ENCODE assay signal across 18 cellular contexts in genomic region chr5:75601996-75602395, GRCh38. TPM values are rescaled to one million over a fixed set of nuclear protein-coding genes. Genes with fewer than 3 reads are reported as not detected.
A peak's percentile ranks its signal among the peaks of the same experiment; 100 is the strongest.
DNase-seq lines count a peak whose midpoint lies in the region; ATAC-seq and TF ChIP-seq lines count a peak whose summit lies in the region.
"Had no signal": no experiment of that assay in that cellular context is flagged by ENCODE, and none has a peak within 500 bp of the region (broad histone marks: within the 10 kb centered on the region; RNA-seq: fewer than 3 reads in every experiment).

No MANE protein-coding gene starts in this region.

- ATAC-seq in IMR-90 (ENCODE audit: low read depth): peak; percentile 87
- no peak for ATAC-seq in HG03196 (IDR thresholded peaks at IDR 0.05; ENCODE audit: unreplicated experiment)
- ATAC-seq: stimulated activated naive CD8-positive, alpha-beta T cell treated with anti-CD3 and anti-CD28 coated beads, Interleukin-15, amount 100 ng/mL, for 72 hours had no signal

- H3K27ac Mint-ChIP-seq in CD4-positive, alpha-beta memory T cell: no peak overlapping the region
- H3K27ac Mint-ChIP-seq: stimulated activated naive CD8-positive, alpha-beta T cell treated with anti-CD3 and anti-CD28 coated beads, Interleukin-15, amount 100 ng/mL, for 72 hours had no signal

- BruUV-seq in IMR-90 (replicated peaks; lab: Mats Ljungman, UMichigan): no TSS peak

- peak overlapping the region; percentile 35; the same call in 1 of the 2 replicates for H3K4me2 ChIP-seq in IMR-90 (ENCODE audit: low read depth, low read length)

- H2AK5ac ChIP-seq in IMR-90 (ENCODE audit: low read depth, low read length): no peak overlapping the region

- no peak overlapping the region for H4K5ac ChIP-seq in IMR-90 (ENCODE audit: low read depth, low read length)

- no peaks in the 10 kb centered on the region for H4K20me1 ChIP-seq in IMR-90 (ENCODE audit: insufficient read depth, low read length)

- peaks cover 14 to 56% of the 10 kb centered on the region in 2 donors for H3K36me3 Mint-ChIP-seq in CD4-positive, alpha-beta memory T cell

- no peaks in the 10 kb centered on the region for H3K9me3 Mint-ChIP-seq in CD4-positive, alpha-beta memory T cell
- H3K9me3 Mint-ChIP-seq: naive B cell; stimulated activated naive CD8-positive, alpha-beta T cell treated with anti-CD3 and anti-CD28 coated beads, Interleukin-15, amount 100 ng/mL, for 72 hours had no signal

- H3K4me3 Mint-ChIP-seq in CD4-positive, alpha-beta memory T cell: peak overlapping the region in 1 of 8 donors; percentile 3
- H3K4me3 Mint-ChIP-seq: naive B cell; stimulated activated naive CD8-positive, alpha-beta T cell treated with anti-CD3 and anti-CD28 coated beads, Interleukin-15, amount 100 ng/mL, for 72 hours had no signal

- in situ Hi-C loops in IMR-90 (cut with MboI; ENCODE audit: low sequenced_read_pairs): no loop called here
- in situ Hi-C loops in brain microvascular endothelial cell (cut with HindIII; ENCODE audit: low pct_ligation_motif_present, low sequenced_read_pairs): no loop called here

- no peak overlapping the region for H3K27ac ChIP-seq in IMR-90 (ENCODE audit: insufficient read depth, low read length)
- peak overlapping the region; percentile 86 for H3K27ac ChIP-seq in brain microvascular endothelial cell
- no peak overlapping the region for H3K27ac ChIP-seq in CD4-positive, alpha-beta memory T cell (ENCODE audit: low read depth, low read length)
- H3K27ac ChIP-seq: esophagus squamous epithelium had no signal

- H3K27me3 ChIP-seq in BJ (ENCODE audit: control insufficient read depth, insufficient read depth, low read length) (no peaks in the 10 kb centered on the region), IMR-90 (ENCODE audit: control insufficient read depth, insufficient read depth, low read length) (no peaks in the 10 kb centered on the region), brain microvascular endothelial cell (replicated peaks) (no peaks in the 10 kb centered on the region)
- no peaks in the 10 kb centered on the region for H3K27me3 ChIP-seq in CD4-positive, alpha-beta memory T cell (ENCODE audit: insufficient read depth, low read length)
- H3K27me3 ChIP-seq: esophagus squamous epithelium had no signal

- peaks cover 13% of the 10 kb centered on the region for H3K4me1 ChIP-seq in IMR-90 (ENCODE audit: control insufficient read depth, insufficient read depth, low read length)
- H3K4me1 ChIP-seq in CD4-positive, alpha-beta memory T cell (ENCODE audit: insufficient read depth, low read length): peaks cover 10% of the 10 kb centered on the region
- H3K4me1 ChIP-seq: esophagus squamous epithelium had no signal

- peaks cover 4 to 15% of the 10 kb centered on the region in 2 experiments; a peak in 2 of 4 replicates for H3K79me1 ChIP-seq in IMR-90 (ENCODE audit: low read depth in 1 of 2, low read length in 2 of 2)

- CTCF ChIA-PET in BJ (lab: Yijun Ruan, JAX) (interaction anchor here (0.7 kb wide), 1 partner anchor 12 kb away, joined by 3 read pairs; no protein-coding TSS in a partner anchor), IMR-90 (lab: Yijun Ruan, JAX) (interaction anchor here (0.7 to 1.3 kb wide), 2 partner anchors 20 to 79 kb away, joined by 3 to 4 read pairs; no protein-coding TSS in a partner anchor)
- CTCF ChIA-PET in CD4-positive, alpha-beta memory T cell (lab: Charles Lee; ENCODE audit: partially characterized antibody): no interaction called here

- no peak overlapping the region for H2BK20ac ChIP-seq in IMR-90 (ENCODE audit: low read depth, low read length)

- H3K18ac ChIP-seq in IMR-90 (ENCODE audit: low read depth, low read length): no peak overlapping the region; the same call in 1 of the 2 replicates

- WGBS in IMR-90 (ENCODE audit: extremely low coverage in 2 of 2, insufficient read length in 1 of 2), 2 experiments: 0% methylated on average over 1 of the region's 3 CpGs; no CpG with 5 or more reads in 1 of the 2 experiments

- peak overlapping the region; percentile 76; the same call in 1 of the 2 replicates for H3K4ac ChIP-seq in IMR-90 (ENCODE audit: low read depth, low read length)

- no peak overlapping the region; the same call in 1 of the 2 replicates for H4K91ac ChIP-seq in IMR-90 (ENCODE audit: insufficient read depth, low read depth, low read length)

- H3K14ac ChIP-seq in IMR-90 (replicated peaks; ENCODE audit: low read depth, low read length): peak overlapping the region; percentile 69; the same call in 1 of the 2 replicates

- POLR2A ChIA-PET in BJ (lab: Charles Lee) (no interaction called here), IMR-90 (lab: Charles Lee; ENCODE audit: unreplicated experiment) (no interaction called here)
- POLR2A ChIA-PET in CD4-positive, alpha-beta memory T cell (lab: Charles Lee; ENCODE audit: partially characterized antibody): no interaction called here

- dilution Hi-C loops in IMR-90 (cut with HindIII; ENCODE audit: low sequenced_read_pairs, unreplicated experiment): no loop called here

- H2AFZ ChIP-seq in IMR-90 (replicated peaks; ENCODE audit: low read length, poor library complexity): peak overlapping the region; percentile 63

- TF ChIP-seq RAD21 in IMR-90 (IDR thresholded peaks at IDR 0.05; ENCODE audit: low read length): peak; percentile 7; the same call in 1 of the 2 replicates

- peak overlapping the region; percentile 91 for H2BK5ac ChIP-seq in IMR-90 (ENCODE audit: low read depth, low read length, poor library complexity, severe bottlenecking)

- H3K36me3 ChIP-seq in BJ (ENCODE audit: control insufficient read depth, insufficient read depth, low read length) (no peaks in the 10 kb centered on the region; the same call in 1 of the 2 replicates), IMR-90 (ENCODE audit: control insufficient read depth, insufficient read depth, low read length) (no peaks in the 10 kb centered on the region), brain microvascular endothelial cell (replicated peaks) (no peaks in the 10 kb centered on the region)
- no peaks in the 10 kb centered on the region for H3K36me3 ChIP-seq in CD4-positive, alpha-beta memory T cell (ENCODE audit: insufficient read depth, low read length)

- H3K56ac ChIP-seq in IMR-90 (ENCODE audit: extremely low read depth, insufficient read depth, low read length): no peak overlapping the region

- H2BK120ac ChIP-seq in IMR-90 (ENCODE audit: low read depth, low read length): peak overlapping the region; percentile 69

- 0 out of 2 replicates have a peak overlapping the region, but pooled peaks have one; percentile 40 for H3K23ac ChIP-seq in IMR-90 (ENCODE audit: low read depth, low read length)

- TF ChIP-seq CTCF in BJ (IDR thresholded peaks at IDR 0.05; ENCODE audit: insufficient read depth, low read depth, low read length) (no peak), IMR-90 (conservative IDR thresholded peaks at IDR 0.05; ENCODE audit: low read depth, low read length) (no peak), brain microvascular endothelial cell (IDR thresholded peaks at IDR 0.05; ENCODE audit: low read depth, low read length, missing control alignments) (no peak)

- no peaks in the 10 kb centered on the region for H3K27me3 Mint-ChIP-seq in CD4-positive, alpha-beta memory T cell
- H3K27me3 Mint-ChIP-seq: naive B cell; stimulated activated naive CD8-positive, alpha-beta T cell treated with anti-CD3 and anti-CD28 coated beads, Interleukin-15, amount 100 ng/mL, for 72 hours had no signal

- no peaks in the 10 kb centered on the region for H3K9me3 ChIP-seq in IMR-90 (ENCODE audit: control insufficient read depth, insufficient read depth, low read length)
- H3K9me3 ChIP-seq in CD4-positive, alpha-beta memory T cell (ENCODE audit: control insufficient read depth in 1 of 2, low read length in 2 of 2): no peaks in the 10 kb centered on the region
- H3K9me3 ChIP-seq: esophagus squamous epithelium had no signal

- no peak for TF ChIP-seq POLR2A in IMR-90 (IDR thresholded peaks at IDR 0.05; ENCODE audit: low read depth, low read length)

- DNase-seq in BJ (ENCODE audit: low read depth): peak; percentile 41
- DNase-seq in IMR-90: peak; percentile 97
- DNase-seq in brain microvascular endothelial cell: peak; percentile 82
- peak; percentile 99 for DNase-seq in kidney tubule cell (ENCODE audit: low spot score)
- DNase-seq in activated T-cell treated with anti-CD3 and anti-CD28 coated beads, Interleukin-2, amount 50 U/mL, for 1 hour: no peak
- no peak for DNase-seq in posterior vena cava (ENCODE audit: low spot score)
- DNase-seq in CD4-positive, alpha-beta memory T cell: no peak
- DNase-seq: activated CD8-positive, alpha-beta memory T cell treated with anti-CD3 and anti-CD28 coated beads, Interleukin-2, amount 50 U/mL, for 4 hours; dermis blood vessel endothelial cell; esophagus squamous epithelium; Karpas-422; naive B cell; NCI-H1417; NCI-H2227 treated with DMSO at 0.1 percent for 48 hours; NK-92 treated with Interleukin-12 subunit alpha and Interleukin-12 subunit beta, amount 100 ng/mL, for 24 hours; SHP77 treated with DMSO at 0.1 percent for 48 hours; stimulated activated naive CD8-positive, alpha-beta T cell treated with anti-CD3 and anti-CD28 coated beads, Interleukin-15, amount 100 ng/mL, for 72 hours had no signal

- no peak overlapping the region for H3K9ac ChIP-seq in IMR-90 (ENCODE audit: low read depth, low read length)

- H3K9me1 ChIP-seq in IMR-90 (ENCODE audit: insufficient read depth, low read length): 0 out of 2 replicates have a peak, but pooled peaks cover 6% of the 10 kb centered on the region

- no peak overlapping the region for H4K8ac ChIP-seq in IMR-90 (ENCODE audit: low read depth in 2 of 2, low read length in 2 of 2)

- no peak overlapping the region for H3K4me3 ChIP-seq in BJ (ENCODE audit: low read depth, low read length)
- H3K4me3 ChIP-seq in IMR-90 (ENCODE audit: insufficient read depth, low read depth, low read length): no peak overlapping the region
- no peak overlapping the region for H3K4me3 ChIP-seq in brain microvascular endothelial cell (ENCODE audit: low read depth, low read length)
- no peak overlapping the region for H3K4me3 ChIP-seq in CD4-positive, alpha-beta memory T cell (ENCODE audit: low read length in 2 of 2)
- H3K4me3 ChIP-seq: esophagus squamous epithelium had no signal

- intact Hi-C loops in IMR-90 (cut with micrococcal nuclease): loop anchor here (5.0 to 10.0 kb wide), 2 partner anchors 80 to 367 kb away; partner anchors contain the start of gene ANKRD31
- intact Hi-C loops in posterior vena cava (cut with DNase I): no loop called here
- intact Hi-C loops in CD4-positive, alpha-beta memory T cell (cut with micrococcal nuclease): no loop called here

- H2AK9ac ChIP-seq in IMR-90 (replicated peaks; ENCODE audit: low read depth, low read length, poor library complexity): no peak overlapping the region

- H3K4me1 Mint-ChIP-seq in CD4-positive, alpha-beta memory T cell: peaks cover 8 to 19% (median 11%) of the 10 kb centered on the region in 4 donors
- H3K4me1 Mint-ChIP-seq: stimulated activated naive CD8-positive, alpha-beta T cell treated with anti-CD3 and anti-CD28 coated beads, Interleukin-15, amount 100 ng/mL, for 72 hours had no signal

- H2BK15ac ChIP-seq in IMR-90 (ENCODE audit: low read depth, low read length): no peak overlapping the region

RNA-seq across cellular contexts. Expression of gene ANKDD1B, which starts 9.3 kb away (rescaled TPM):
- polyA plus RNA-seq in BJ (2011; rRNA removed) (0.18 and 0.32 TPM in 2 replicates), IMR-90 (2012; rRNA removed) (0.16 and 0.24 TPM in 2 replicates)
- polyA minus RNA-seq in BJ (2011; rRNA and poly(A)+ RNA removed): 0.21 and 0.38 TPM in 2 replicates
- total RNA-seq in IMR-90 (2012; rRNA removed) (0.28 TPM in 1 of 2 replicates, not detected in the other), posterior vena cava (under 1 TPM in 1 of 2 donors, not detected in 1; 0.93 TPM)
- 0.01 TPM in 1 of 2 replicates, not detected in the other for polyA plus RNA-seq in IMR-90 (2012; cell fraction: cytosol; rRNA removed)
- 0.36 and 1.3 TPM in 2 replicates for polyA plus RNA-seq in IMR-90 (2012; cell fraction: nucleus; rRNA removed; ENCODE audit: low replicate concordance)
- total RNA-seq in CD4-positive, alpha-beta memory T cell: under 1 TPM; 0.61 to 0.73 TPM
- polyA plus RNA-seq in CD4-positive, alpha-beta memory T cell: not detected

Comparison
In these comparisons a context has a peak if more than half of its experiments do, and no peak if none do; other contexts are left out.
1. DNase-seq: peak in BJ (single experiment), IMR-90 (single experiment), brain microvascular endothelial cell (single experiment) and kidney tubule cell (single experiment); none in activated T-cell treated with anti-CD3 and anti-CD28 coated beads, Interleukin-2, amount 50 U/mL, for 1 hour (single experiment), posterior vena cava (single experiment) and CD4-positive, alpha-beta memory T cell (0 of 5).